Comparison of ENCODE assay signal across 1 cellular context in the genomic region with DNA sequence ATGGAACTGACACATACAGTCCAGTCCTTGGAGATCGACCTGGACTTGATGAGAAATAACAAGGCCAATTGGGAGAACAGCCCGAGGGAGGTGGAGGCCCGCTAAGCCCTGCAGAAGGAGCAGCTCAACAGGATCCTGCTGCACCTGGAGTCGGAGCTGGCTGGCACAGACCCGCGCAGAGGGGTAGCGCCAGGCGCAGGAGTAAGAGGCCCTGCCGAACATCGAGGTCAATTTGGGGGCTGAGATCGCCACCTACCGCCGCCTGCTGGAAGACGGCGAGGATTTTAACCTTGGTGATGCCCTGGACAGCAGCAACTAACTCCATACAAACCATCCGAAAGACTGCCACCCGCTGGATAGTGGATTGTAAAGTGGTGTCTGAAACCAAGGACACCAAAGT.
TF ChIP-seq lines count a peak whose summit lies in the region.

No MANE protein-coding gene starts in this region.

TF ChIP-seq in GM23338, 12 proteins besides CTCF, POLR2A, EP300 and RAD21 (continued from another document):
- TF ChIP-seq, protein P1, sequence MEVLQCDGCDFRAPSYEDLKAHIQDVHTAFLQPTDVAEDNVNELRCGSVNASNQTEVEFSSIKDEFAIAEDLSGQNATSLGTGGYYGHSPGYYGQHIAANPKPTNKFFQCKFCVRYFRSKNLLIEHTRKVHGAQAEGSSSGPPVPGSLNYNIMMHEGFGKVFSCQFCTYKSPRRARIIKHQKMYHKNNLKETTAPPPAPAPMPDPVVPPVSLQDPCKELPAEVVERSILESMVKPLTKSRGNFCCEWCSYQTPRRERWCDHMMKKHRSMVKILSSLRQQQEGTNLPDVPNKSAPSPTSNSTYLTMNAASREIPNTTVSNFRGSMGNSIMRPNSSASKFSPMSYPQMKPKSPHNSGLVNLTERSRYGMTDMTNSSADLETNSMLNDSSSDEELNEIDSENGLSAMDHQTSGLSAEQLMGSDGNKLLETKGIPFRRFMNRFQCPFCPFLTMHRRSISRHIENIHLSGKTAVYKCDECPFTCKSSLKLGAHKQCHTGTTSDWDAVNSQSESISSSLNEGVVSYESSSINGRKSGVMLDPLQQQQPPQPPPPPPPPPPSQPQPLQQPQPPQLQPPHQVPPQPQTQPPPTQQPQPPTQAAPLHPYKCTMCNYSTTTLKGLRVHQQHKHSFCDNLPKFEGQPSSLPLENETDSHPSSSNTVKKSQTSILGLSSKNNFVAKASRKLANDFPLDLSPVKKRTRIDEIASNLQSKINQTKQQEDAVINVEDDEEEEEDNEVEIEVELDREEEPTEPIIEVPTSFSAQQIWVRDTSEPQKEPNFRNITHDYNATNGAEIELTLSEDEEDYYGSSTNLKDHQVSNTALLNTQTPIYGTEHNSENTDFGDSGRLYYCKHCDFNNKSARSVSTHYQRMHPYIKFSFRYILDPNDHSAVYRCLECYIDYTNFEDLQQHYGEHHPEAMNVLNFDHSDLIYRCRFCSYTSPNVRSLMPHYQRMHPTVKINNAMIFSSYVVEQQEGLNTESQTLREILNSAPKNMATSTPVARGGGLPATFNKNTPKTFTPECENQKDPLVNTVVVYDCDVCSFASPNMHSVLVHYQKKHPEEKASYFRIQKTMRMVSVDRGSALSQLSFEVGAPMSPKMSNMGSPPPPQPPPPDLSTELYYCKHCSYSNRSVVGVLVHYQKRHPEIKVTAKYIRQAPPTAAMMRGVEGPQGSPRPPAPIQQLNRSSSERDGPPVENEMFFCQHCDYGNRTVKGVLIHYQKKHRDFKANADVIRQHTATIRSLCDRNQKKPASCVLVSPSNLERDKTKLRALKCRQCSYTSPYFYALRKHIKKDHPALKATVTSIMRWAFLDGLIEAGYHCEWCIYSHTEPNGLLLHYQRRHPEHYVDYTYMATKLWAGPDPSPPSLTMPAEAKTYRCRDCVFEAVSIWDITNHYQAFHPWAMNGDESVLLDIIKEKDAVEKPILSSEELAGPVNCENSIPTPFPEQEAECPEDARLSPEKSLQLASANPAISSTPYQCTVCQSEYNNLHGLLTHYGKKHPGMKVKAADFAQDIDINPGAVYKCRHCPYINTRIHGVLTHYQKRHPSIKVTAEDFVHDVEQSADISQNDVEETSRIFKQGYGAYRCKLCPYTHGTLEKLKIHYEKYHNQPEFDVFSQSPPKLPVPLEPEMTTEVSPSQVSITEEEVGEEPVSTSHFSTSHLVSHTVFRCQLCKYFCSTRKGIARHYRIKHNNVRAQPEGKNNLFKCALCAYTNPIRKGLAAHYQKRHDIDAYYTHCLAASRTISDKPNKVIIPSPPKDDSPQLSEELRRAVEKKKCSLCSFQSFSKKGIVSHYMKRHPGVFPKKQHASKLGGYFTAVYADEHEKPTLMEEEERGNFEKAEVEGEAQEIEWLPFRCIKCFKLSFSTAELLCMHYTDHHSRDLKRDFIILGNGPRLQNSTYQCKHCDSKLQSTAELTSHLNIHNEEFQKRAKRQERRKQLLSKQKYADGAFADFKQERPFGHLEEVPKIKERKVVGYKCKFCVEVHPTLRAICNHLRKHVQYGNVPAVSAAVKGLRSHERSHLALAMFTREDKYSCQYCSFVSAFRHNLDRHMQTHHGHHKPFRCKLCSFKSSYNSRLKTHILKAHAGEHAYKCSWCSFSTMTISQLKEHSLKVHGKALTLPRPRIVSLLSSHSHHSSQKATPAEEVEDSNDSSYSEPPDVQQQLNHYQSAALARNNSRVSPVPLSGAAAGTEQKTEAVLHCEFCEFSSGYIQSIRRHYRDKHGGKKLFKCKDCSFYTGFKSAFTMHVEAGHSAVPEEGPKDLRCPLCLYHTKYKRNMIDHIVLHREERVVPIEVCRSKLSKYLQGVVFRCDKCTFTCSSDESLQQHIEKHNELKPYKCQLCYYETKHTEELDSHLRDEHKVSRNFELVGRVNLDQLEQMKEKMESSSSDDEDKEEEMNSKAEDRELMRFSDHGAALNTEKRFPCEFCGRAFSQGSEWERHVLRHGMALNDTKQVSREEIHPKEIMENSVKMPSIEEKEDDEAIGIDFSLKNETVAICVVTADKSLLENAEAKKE (CRISPR knock-in tag; IDR thresholded peaks at IDR 0.05) = no peak
- no peak for TF ChIP-seq POLR2AphosphoS5 (IDR thresholded peaks at IDR 0.05; ENCODE audit: low read depth)
- TF ChIP-seq ZNF331 (CRISPR knock-in tag; IDR thresholded peaks at IDR 0.05; ENCODE audit: low read depth) = no peak
